22 cellular contexts compared by ENCODE assay signal in the genomic region with DNA sequence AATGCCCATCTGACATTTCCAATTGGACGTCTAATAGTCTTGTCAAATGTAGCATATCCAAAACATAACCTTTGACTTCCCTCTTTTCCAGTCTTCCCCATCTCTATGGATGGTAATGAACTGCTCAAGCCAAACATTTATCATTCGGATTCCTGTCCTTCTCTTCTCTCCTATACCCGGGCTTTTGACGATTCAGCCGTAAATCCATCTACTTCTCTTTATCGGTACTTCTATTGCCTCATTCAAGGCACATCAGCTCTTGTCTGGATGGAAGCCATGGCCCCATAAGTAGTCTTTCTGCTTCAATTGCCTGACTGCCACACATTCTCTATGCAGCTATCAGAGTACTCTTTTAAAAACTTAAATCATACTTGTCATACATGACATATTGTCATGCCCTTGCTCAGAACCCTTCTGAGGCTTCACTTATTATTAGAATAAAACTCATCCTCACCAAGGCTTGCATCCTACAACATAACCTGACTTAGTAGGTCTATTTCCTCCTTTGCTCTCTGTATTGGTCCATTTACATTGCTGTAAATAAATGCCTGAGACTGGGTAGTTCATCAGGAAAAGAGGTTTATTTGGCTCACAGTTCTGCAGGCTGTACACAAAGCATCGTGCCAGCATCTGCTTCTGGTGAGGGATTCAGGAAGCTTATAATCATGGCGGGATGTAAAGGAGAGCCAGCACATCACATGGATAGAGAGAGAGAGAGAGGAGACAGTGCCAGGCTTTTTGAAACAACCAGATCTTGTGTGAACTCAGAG. TPM values are rescaled to one million over a fixed set of nuclear protein-coding genes. Genes with fewer than 3 reads are reported as not detected.
"Had no signal": no experiment of that assay in that cellular context is flagged by ENCODE, and none has a peak within 500 bp of the region (broad histone marks: within the 10 kb centered on the region; RNA-seq: fewer than 3 reads in every experiment).

No MANE protein-coding gene starts in this region.

- H3K36me3 ChIP-seq: MG63, SJCRH30 had no signal

- H3K27ac ChIP-seq: RWPE1, SJCRH30 had no signal

- DNase-seq: Karpas-422, KG1, MG63, NCI-H1092, NCI-H1105 treated with DMSO at 0.1 percent for 48 hours, NCI-H1417 treated with DMSO at 0.1 percent for 48 hours, NCI-H146, NCI-H1694 treated with DMSO at 0.1 percent for 48 hours, NCI-H1930, NCI-H2081, NCI-H2107, NCI-H2227 treated with DMSO at 0.1 percent for 48 hours, NCI-H526 treated with DMSO at 0.1 percent for 48 hours, NCI-H748 treated with DMSO at 0.1 percent for 48 hours, PC-3, SHP77 treated with DMSO at 0.1 percent for 48 hours, SJCRH30 had no signal

- H3K4me3 ChIP-seq: MG63, SJCRH30 had no signal

- H3K27me3 ChIP-seq: MG63, SJCRH30 had no signal

- ATAC-seq: Panc1, PC-3, SK-N-SH treated with all-trans-retinoic acid at 6 μM for 48 hours had no signal

- H3K9me3 ChIP-seq: MG63, SJCRH30 had no signal

- H3K4me1 ChIP-seq: SJCRH30 had no signal

RNA-seq across cellular contexts. Expression of gene ST8SIA6, which starts 37.8 kb away (rescaled TPM):
- total RNA-seq: HT-29, OCI-LY7, PC-3, SJCRH30 had no signal
